ENCODE assay signal across 8 cellular contexts in genomic region chr18:77114564-77115391, GRCh38. TPM values are rescaled to one million over a fixed set of nuclear protein-coding genes. Genes with fewer than 3 reads are reported as not detected.
DNase-seq lines count a peak whose midpoint lies in the region; ATAC-seq and TF ChIP-seq lines count a peak whose summit lies in the region.

No MANE protein-coding gene starts in this region.

- POLR2A ChIA-PET in WTC11 (lab: Charles Lee), result interaction anchor here (1.0 kb wide), 1 partner anchor 17 kb away, joined by 3 read pairs; no protein-coding TSS in a partner anchor

- H3K4me3 Mint-ChIP-seq in WTC11, result no peak overlapping the region
- no peak overlapping the region for H3K4me3 Mint-ChIP-seq in osteocyte (ENCODE audit: unreplicated experiment)

- TF ChIP-seq CTCF in AG10803 (conservative IDR thresholded peaks at IDR 0.05; ENCODE audit: low read length) (no peak), WTC11 (IDR thresholded peaks at IDR 0.05) (no peak), osteocyte (IDR thresholded peaks at IDR 0.05) (no peak)

- H3K4me1 Mint-ChIP-seq in WTC11 (peaks cover 58% of the 10 kb centered on the region), osteocyte (ENCODE audit: unreplicated experiment) (peaks cover 33% of the 10 kb centered on the region)

- H3K36me3 Mint-ChIP-seq in WTC11 (peaks cover 7% of the 10 kb centered on the region), osteocyte (ENCODE audit: unreplicated experiment) (no peaks in the 10 kb centered on the region)

- no peaks in the 10 kb centered on the region for H3K9me3 Mint-ChIP-seq in WTC11
- no peaks in the 10 kb centered on the region for H3K9me3 Mint-ChIP-seq in osteocyte (ENCODE audit: unreplicated experiment)

- CTCF ChIA-PET in WTC11 (lab: Charles Lee), result interaction anchor here (1.0 to 2.3 kb wide), 4 partner anchors 9 to 83 kb away, joined by 3 to 6 read pairs (median 4); partner anchors contain the start of gene MBP

- no peaks in the 10 kb centered on the region for H3K27me3 Mint-ChIP-seq in WTC11 (ENCODE audit: low read depth)
- H3K27me3 Mint-ChIP-seq in osteocyte (ENCODE audit: unreplicated experiment), result no peaks in the 10 kb centered on the region

- peak overlapping the region; percentile 55 for H3K27ac Mint-ChIP-seq in WTC11
- peak overlapping the region; percentile 71 for H3K27ac Mint-ChIP-seq in osteocyte (ENCODE audit: unreplicated experiment)

- ATAC-seq in HG03460 (IDR thresholded peaks at IDR 0.05; ENCODE audit: unreplicated experiment) (peak; percentile 94), WTC11 (peak; percentile 28; the same call in 1 of the 2 replicates)

- DNase-seq in AG10803 (ENCODE audit: low read depth) (peak; percentile 98), GM19238 (ENCODE audit: insufficient read length, low spot score) (peak; percentile 68), WTC11 (ENCODE audit: low spot score) (no peak), fibroblast of gingiva (ENCODE audit: low read depth) (peak; percentile 98), osteocyte (ENCODE audit: extremely low spot score, unreplicated experiment) (peak; percentile 85), NCI-H1930 (lab: John Stamatoyannopoulos, UW) (no peak), retina (no peak)

- no peak overlapping the region for H3K4me3 ChIP-seq in AG10803 (ENCODE audit: low read length)

TF ChIP-seq in WTC11, 78 proteins besides CTCF, POLR2A, EP300 and RAD21:
- TF ChIP-seq ZNF425 (CRISPR knock-in tag; conservative IDR thresholded peaks at IDR 0.05), result no peak
- TF ChIP-seq PREB (CRISPR knock-in tag; IDR thresholded peaks at IDR 0.05; ENCODE audit: borderline replicate concordance), result 0 out of 2 replicates have a peak, but pooled peaks have one; percentile 50
TF ChIP-seq in WTC11: peak in this region for 1.

RNA-seq across cellular contexts. Expression of gene MBP, which starts 17.8 kb away (rescaled TPM):
- 19.6 to 20.2 TPM (median 19.6 TPM) in 3 replicates for total RNA-seq in WTC11 (2021)
- total RNA-seq in osteocyte, result 13.8 and 18.6 TPM in 2 replicates

Comparison
In these comparisons a context has a peak if more than half of its experiments do, and no peak if none do; other contexts are left out.
1. DNase-seq: peak in AG10803 (single experiment), GM19238 (single experiment), fibroblast of gingiva (single experiment) and osteocyte (single experiment); none in WTC11 (single experiment), NCI-H1930 (0 of 2) and retina (single experiment).